In genomic region chr9:2411459-2412215, GRCh38 we compare ENCODE assay signal across 16 cellular contexts.
DNase-seq lines count a peak whose midpoint lies in the region; ATAC-seq, FAIRE-seq and TF ChIP-seq lines count a peak whose summit lies in the region.
"Had no signal": no experiment of that assay in that cellular context is flagged by ENCODE, and none has a peak within 500 bp of the region (broad histone marks: within the 10 kb centered on the region; RNA-seq: fewer than 3 reads in every experiment).

No MANE protein-coding gene starts in this region.

- H3K4me3 ChIP-seq in A673 (ENCODE audit: low read depth, low read length, poor library complexity, severe bottlenecking) = no peak overlapping the region
- H3K4me3 ChIP-seq: heart left ventricle, transverse colon had no signal

- H3K27ac Mint-ChIP-seq in chondrocyte (ENCODE audit: unreplicated experiment) (peak overlapping the region; percentile 90), mesothelial cell of epicardium (peak overlapping the region; percentile 87)
- no peak overlapping the region for H3K27ac Mint-ChIP-seq in activated CD4-positive, alpha-beta memory T cell treated with anti-CD3 and anti-CD28 coated beads, Interleukin-2, amount 10 ng/mL, durations not matched to agents 7 days and 5 days
- no peak overlapping the region for H3K27ac Mint-ChIP-seq in activated naive CD4-positive, alpha-beta T cell treated with anti-CD3 and anti-CD28 coated beads for 36 hours
- H3K27ac Mint-ChIP-seq: activated naive CD4-positive, alpha-beta T cell treated with anti-CD3 and anti-CD28 coated beads, Interleukin-2, amount 50 U/mL, for 24 hours had no signal

- ATAC-seq in HG02884 (IDR thresholded peaks at IDR 0.05; ENCODE audit: unreplicated experiment) = no peak
- ATAC-seq: heart left ventricle had no signal

- H3K4me3 Mint-ChIP-seq in chondrocyte (ENCODE audit: unreplicated experiment) = no peak overlapping the region
- H3K4me3 Mint-ChIP-seq in mesothelial cell of epicardium = no peak overlapping the region
- no peak overlapping the region for H3K4me3 Mint-ChIP-seq in activated CD4-positive, alpha-beta memory T cell treated with anti-CD3 and anti-CD28 coated beads, Interleukin-2, amount 10 ng/mL, durations not matched to agents 7 days and 5 days
- no peak overlapping the region for H3K4me3 Mint-ChIP-seq in activated naive CD4-positive, alpha-beta T cell treated with anti-CD3 and anti-CD28 coated beads for 36 hours
- H3K4me3 Mint-ChIP-seq: activated naive CD4-positive, alpha-beta T cell treated with anti-CD3 and anti-CD28 coated beads, Interleukin-2, amount 50 U/mL, for 24 hours had no signal

- POLR2A ChIA-PET in A673 (lab: Charles Lee; ENCODE audit: low non-redundant PET) = interaction anchor here (0.5 kb wide), 1 partner anchor 14 kb away, joined by 4 read pairs; no protein-coding TSS in a partner anchor
- POLR2A ChIA-PET in activated CD4-positive, alpha-beta memory T cell treated with anti-CD3 and anti-CD28 coated beads, Interleukin-2, amount 10 ng/mL, durations not matched to agents 7 days and 5 days (lab: Charles Lee) = no interaction called here

- CTCF ChIA-PET in A673 (lab: Charles Lee) = no interaction called here
- CTCF ChIA-PET in activated CD4-positive, alpha-beta memory T cell treated with anti-CD3 and anti-CD28 coated beads, Interleukin-2, amount 10 ng/mL, durations not matched to agents 7 days and 5 days (lab: Charles Lee) = no interaction called here
- CTCF ChIA-PET in activated naive CD4-positive, alpha-beta T cell treated with anti-CD3 and anti-CD28 coated beads for 36 hours (lab: Charles Lee) = interaction anchor here (0.7 kb wide), 1 partner anchor 95 kb away, joined by 3 read pairs; no protein-coding TSS in a partner anchor

- H3K27me3 Mint-ChIP-seq in chondrocyte (ENCODE audit: low read depth) = no peaks in the 10 kb centered on the region
- no peaks in the 10 kb centered on the region for H3K27me3 Mint-ChIP-seq in mesothelial cell of epicardium (ENCODE audit: low read depth)
- H3K27me3 Mint-ChIP-seq in activated CD4-positive, alpha-beta memory T cell treated with anti-CD3 and anti-CD28 coated beads, Interleukin-2, amount 10 ng/mL, durations not matched to agents 7 days and 5 days = no peaks in the 10 kb centered on the region
- no peaks in the 10 kb centered on the region for H3K27me3 Mint-ChIP-seq in activated naive CD4-positive, alpha-beta T cell treated with anti-CD3 and anti-CD28 coated beads for 36 hours (ENCODE audit: low read depth)

- H3K9me3 Mint-ChIP-seq in chondrocyte (ENCODE audit: low read depth) = peaks cover 7% of the 10 kb centered on the region
- peaks cover 17% of the 10 kb centered on the region for H3K9me3 Mint-ChIP-seq in mesothelial cell of epicardium
- no peaks in the 10 kb centered on the region for H3K9me3 Mint-ChIP-seq in activated CD4-positive, alpha-beta memory T cell treated with anti-CD3 and anti-CD28 coated beads, Interleukin-2, amount 10 ng/mL, durations not matched to agents 7 days and 5 days
- no peaks in the 10 kb centered on the region for H3K9me3 Mint-ChIP-seq in activated naive CD4-positive, alpha-beta T cell treated with anti-CD3 and anti-CD28 coated beads for 36 hours
- H3K9me3 Mint-ChIP-seq: activated naive CD4-positive, alpha-beta T cell treated with anti-CD3 and anti-CD28 coated beads, Interleukin-2, amount 50 U/mL, for 24 hours had no signal

- no peaks in the 10 kb centered on the region for H3K9me3 ChIP-seq in A673 (ENCODE audit: low read depth, low read length, poor library complexity, severe bottlenecking)
- H3K9me3 ChIP-seq: heart left ventricle, transverse colon had no signal

- intact Hi-C loops in A673 (cut with micrococcal nuclease; ENCODE audit: unreplicated experiment) = loop anchor here (5.0 kb wide), 1 partner anchor 51 kb away; no protein-coding TSS in a partner anchor
- intact Hi-C loops in activated naive CD4-positive, alpha-beta T cell treated with anti-CD3 and anti-CD28 coated beads for 36 hours (cut with micrococcal nuclease) = no loop called here

- peaks cover 2% of the 10 kb centered on the region for H3K36me3 Mint-ChIP-seq in chondrocyte (ENCODE audit: low read depth)
- H3K36me3 Mint-ChIP-seq in mesothelial cell of epicardium = no peaks in the 10 kb centered on the region
- no peaks in the 10 kb centered on the region for H3K36me3 Mint-ChIP-seq in activated CD4-positive, alpha-beta memory T cell treated with anti-CD3 and anti-CD28 coated beads, Interleukin-2, amount 10 ng/mL, durations not matched to agents 7 days and 5 days (ENCODE audit: low read depth)
- no peaks in the 10 kb centered on the region for H3K36me3 Mint-ChIP-seq in activated naive CD4-positive, alpha-beta T cell treated with anti-CD3 and anti-CD28 coated beads for 36 hours (ENCODE audit: low read depth)
- H3K36me3 Mint-ChIP-seq: activated naive CD4-positive, alpha-beta T cell treated with anti-CD3 and anti-CD28 coated beads, Interleukin-2, amount 50 U/mL, for 24 hours had no signal

- DNase-seq in A673 (ENCODE audit: low spot score) (peak; percentile 35), HTR-8/SVneo (ENCODE audit: insufficient read length, low spot score) (peak; percentile 63), chondrocyte (ENCODE audit: low spot score) (no peak), mesothelial cell of epicardium (ENCODE audit: low spot score in 2 of 2, unreplicated experiment in 2 of 2) (no peak), NCI-H1105 (lab: John Stamatoyannopoulos, UW) (no peak)
- no peak for DNase-seq in activated CD4-positive, alpha-beta memory T cell treated with anti-CD3 and anti-CD28 coated beads, Interleukin-2, amount 10 ng/mL, durations not matched to agents 7 days and 5 days
- DNase-seq in activated naive CD4-positive, alpha-beta T cell treated with anti-CD3 and anti-CD28 coated beads for 36 hours = no peak
- DNase-seq: effector CD8-positive, alpha-beta T cell; heart left ventricle; NCI-H446; T-helper 9 cell; transverse colon had no signal

- BruUV-seq in A673 (replicated peaks; lab: Mats Ljungman, UMichigan) = no TSS peak

- no peak overlapping the region for H3K27ac ChIP-seq in A673 (ENCODE audit: low read depth, low read length, poor library complexity, severe bottlenecking)
- H3K27ac ChIP-seq: heart left ventricle, transverse colon had no signal

- peaks cover 37% of the 10 kb centered on the region for H3K4me1 Mint-ChIP-seq in chondrocyte (ENCODE audit: low read depth)
- H3K4me1 Mint-ChIP-seq in mesothelial cell of epicardium = peaks cover 36% of the 10 kb centered on the region
- no peaks in the 10 kb centered on the region for H3K4me1 Mint-ChIP-seq in activated CD4-positive, alpha-beta memory T cell treated with anti-CD3 and anti-CD28 coated beads, Interleukin-2, amount 10 ng/mL, durations not matched to agents 7 days and 5 days
- H3K4me1 Mint-ChIP-seq in activated naive CD4-positive, alpha-beta T cell treated with anti-CD3 and anti-CD28 coated beads for 36 hours (ENCODE audit: low read depth) = no peaks in the 10 kb centered on the region
- H3K4me1 Mint-ChIP-seq: activated naive CD4-positive, alpha-beta T cell treated with anti-CD3 and anti-CD28 coated beads, Interleukin-2, amount 50 U/mL, for 24 hours had no signal

- TF ChIP-seq CTCF in A673 (conservative IDR thresholded peaks at IDR 0.05; ENCODE audit: low read depth, low read length) (no peak), chondrocyte (IDR thresholded peaks at IDR 0.05) (no peak), mesothelial cell of epicardium (IDR thresholded peaks at IDR 0.05; ENCODE audit: unreplicated experiment) (no peak)

- H3K4me1 ChIP-seq in A673 (ENCODE audit: insufficient read depth, low read length, poor library complexity, severe bottlenecking) = peaks cover 3% of the 10 kb centered on the region
- H3K4me1 ChIP-seq: heart left ventricle, transverse colon had no signal

- FAIRE-seq in HTR-8/SVneo (lab: Jason Lieb, UNC) = no peak
- FAIRE-seq: A204.1, GM18507 had no signal

- H3K36me3 ChIP-seq in A673 (ENCODE audit: insufficient read depth, low read length, poor library complexity, severe bottlenecking) = no peaks in the 10 kb centered on the region
- H3K36me3 ChIP-seq: heart left ventricle, transverse colon had no signal

- H3K27me3 ChIP-seq in A673 (replicated peaks; ENCODE audit: insufficient read depth, low read depth, low read length, poor library complexity) = no peaks in the 10 kb centered on the region
- H3K27me3 ChIP-seq: heart left ventricle, transverse colon had no signal

Comparison
In these comparisons a context has a peak if more than half of its experiments do, and no peak if none do; other contexts are left out.
1. DNase-seq: peak in A673 (single experiment) and HTR-8/SVneo (single experiment); none in chondrocyte (single experiment), mesothelial cell of epicardium (0 of 2), activated CD4-positive, alpha-beta memory T cell treated with anti-CD3 and anti-CD28 coated beads, Interleukin-2, amount 10 ng/mL, durations not matched to agents 7 days and 5 days (single experiment), activated naive CD4-positive, alpha-beta T cell treated with anti-CD3 and anti-CD28 coated beads for 36 hours (single experiment) and NCI-H1105 (single experiment).
2. H3K27ac Mint-ChIP-seq: peak in chondrocyte (single experiment) and mesothelial cell of epicardium (single experiment); none in activated CD4-positive, alpha-beta memory T cell treated with anti-CD3 and anti-CD28 coated beads, Interleukin-2, amount 10 ng/mL, durations not matched to agents 7 days and 5 days (single experiment) and activated naive CD4-positive, alpha-beta T cell treated with anti-CD3 and anti-CD28 coated beads for 36 hours (single experiment).